In the genomic region with DNA sequence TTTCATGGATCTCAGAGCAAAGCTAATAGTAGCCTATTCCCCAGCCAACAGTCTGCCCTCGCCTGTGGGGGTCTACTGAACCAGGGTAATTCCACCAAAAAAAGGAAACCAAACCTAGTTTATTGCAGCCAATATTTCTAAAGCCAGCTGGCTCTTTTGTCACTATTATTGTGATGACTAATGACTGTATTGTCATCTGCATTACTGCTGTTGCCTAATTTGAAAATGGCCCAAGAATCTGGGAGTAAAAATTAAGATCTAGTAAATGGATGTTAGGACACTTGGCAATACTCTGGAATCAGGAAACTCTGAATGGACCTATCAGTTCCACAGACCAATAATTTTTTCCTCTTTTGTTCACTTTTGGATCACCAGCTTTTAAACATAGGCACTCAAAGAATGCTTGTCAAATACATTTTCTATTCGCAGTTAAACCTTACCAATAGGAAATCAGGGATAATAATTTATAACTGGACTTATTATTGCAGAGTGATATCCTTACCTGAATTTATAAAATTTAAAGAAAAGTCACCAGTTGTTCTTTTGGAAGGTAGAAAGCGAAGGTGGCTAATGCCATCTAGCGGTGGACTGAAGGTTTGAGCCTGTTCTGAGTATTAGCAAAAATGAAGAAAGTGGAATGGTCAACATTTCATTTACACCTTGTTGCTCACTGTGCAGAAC, we compare ENCODE assay signal across 8 cellular contexts.
DNase-seq lines count a peak whose midpoint lies in the region; ATAC-seq and TF ChIP-seq lines count a peak whose summit lies in the region.

No MANE protein-coding gene starts in this region.

- in situ Hi-C loops in GM23248 (cut with MboI) = no loop called here

- H3K9ac ChIP-seq in GM23248 = no peak overlapping the region

- H4K20me1 ChIP-seq in GM23248 (ENCODE audit: insufficient read depth) = no peaks in the 10 kb centered on the region

- ATAC-seq in GM19397 (IDR thresholded peaks at IDR 0.05; ENCODE audit: unreplicated experiment) = no peak
- ATAC-seq in HG02798 (IDR thresholded peaks at IDR 0.05; ENCODE audit: poor library complexity, unreplicated experiment) = no peak

- no peaks in the 10 kb centered on the region for H3K9me3 ChIP-seq in GM23248 (ENCODE audit: low read depth)

- no peak overlapping the region for H3K27ac ChIP-seq in C4-2B
- no peak overlapping the region for H3K27ac ChIP-seq in GM23248

- no peak overlapping the region for H2AFZ ChIP-seq in GM23248

- H3K4me1 ChIP-seq in GM23248 (ENCODE audit: insufficient read depth) = peaks cover 10% of the 10 kb centered on the region; the same call in 1 of the 2 replicates

- no peak overlapping the region for H3K4me3 ChIP-seq in GM23248

- H3K36me3 ChIP-seq in GM23248 (ENCODE audit: low read depth) = no peaks in the 10 kb centered on the region

- H3K27me3 ChIP-seq in GM23248 (replicated peaks; ENCODE audit: insufficient read depth) = 0 out of 2 replicates have a peak, but pooled peaks cover 6% of the 10 kb centered on the region

- TF ChIP-seq CTCF in C4-2B (conservative IDR thresholded peaks at IDR 0.05) = peak; percentile 95

- H3K79me2 ChIP-seq in GM23248 (ENCODE audit: insufficient read depth) = no peaks in the 10 kb centered on the region

- peak; percentile 61 for DNase-seq in GM23248
- peak; percentile 92 for DNase-seq in NCI-H69 (lab: John Stamatoyannopoulos, UW)
- peak; percentile 35 to 40 for DNase-seq in activated T-cell treated with anti-CD3 and anti-CD28 coated beads, Interleukin-2, amount 50 U/mL, for 48 hours
- peak; percentile 19 for DNase-seq in germinal center (ENCODE audit: low spot score)
- DNase-seq in renal cortical epithelial cell (ENCODE audit: low read depth) = peak; percentile 43

- no peak overlapping the region for H3K4me2 ChIP-seq in GM23248 (ENCODE audit: unreplicated experiment)

- H3F3A ChIP-seq in GM23248 (ENCODE audit: insufficient read depth) = 0 out of 2 replicates have a peak, but pooled peaks cover 3% of the 10 kb centered on the region

- H3K9me2 ChIP-seq in GM23248 (ENCODE audit: insufficient read depth) = no peaks in the 10 kb centered on the region

- 4 to 7% methylated on average over 4 of the region's 4 CpGs for WGBS in GM23248 (ENCODE audit: low coverage in 1 of 2, low lambda C conversion rate in 2 of 2, missing lambda C conversion rate in 2 of 2), 2 experiments

Comparison
In these comparisons a context has a peak if more than half of its experiments do, and no peak if none do; other contexts are left out.
1. DNase-seq: peak in every context shown above with its lines; median percentile 92 in NCI-H69; 61 in GM23248; 43 in renal cortical epithelial cell; 38 in activated T-cell treated with anti-CD3 and anti-CD28 coated beads, Interleukin-2, amount 50 U/mL, for 48 hours; 19 in germinal center.